ENCODE assay signal across 13 cellular contexts in the genomic region with DNA sequence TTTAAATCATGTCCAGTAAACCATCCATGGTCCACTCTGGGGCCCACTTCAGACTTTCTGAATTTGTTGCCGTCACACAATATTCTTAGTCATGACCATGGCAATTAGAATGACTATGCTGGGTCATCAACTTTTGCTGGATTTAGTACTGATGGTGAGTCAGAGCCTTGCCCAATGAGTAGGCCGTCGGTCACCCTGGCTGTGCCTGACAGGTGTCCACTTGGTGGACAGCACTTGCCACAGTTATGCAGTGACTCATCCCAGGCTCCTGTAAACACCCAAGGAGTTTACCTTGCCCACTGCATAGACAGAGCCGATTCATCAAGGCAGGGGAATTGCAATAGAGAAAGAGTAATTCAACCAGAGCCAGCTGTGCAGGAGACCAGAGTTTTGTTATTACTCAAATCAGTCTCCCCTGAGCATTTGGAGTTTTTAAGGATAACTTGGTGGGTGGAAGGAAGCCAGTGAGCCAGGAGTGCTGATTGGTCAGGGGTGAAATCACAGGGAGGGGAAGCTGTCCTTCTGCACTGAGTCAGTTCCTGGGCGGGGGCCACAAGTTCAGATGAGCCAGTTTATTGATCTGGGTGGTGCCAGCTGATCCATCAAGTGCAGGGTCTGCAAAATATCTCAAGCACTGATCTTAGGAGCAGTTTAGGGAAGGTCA.
A peak's percentile ranks its signal among the peaks of the same experiment; 100 is the strongest.
DNase-seq lines count a peak whose midpoint lies in the region; ATAC-seq and TF ChIP-seq lines count a peak whose summit lies in the region.
"Had no signal": no experiment of that assay in that cellular context is flagged by ENCODE, and none has a peak within 500 bp of the region (broad histone marks: within the 10 kb centered on the region; RNA-seq: fewer than 3 reads in every experiment).

No MANE protein-coding gene starts in this region.

- no peaks in the 10 kb centered on the region for H3K36me3 Mint-ChIP-seq in activated naive CD4-positive, alpha-beta T cell treated with anti-CD3 and anti-CD28 coated beads, Interleukin-2, amount 10 ng/mL, durations not matched to agents 7 days and 5 days
- H3K36me3 Mint-ChIP-seq in endodermal cell (ENCODE audit: low read depth): no peaks in the 10 kb centered on the region

- no peaks in the 10 kb centered on the region for H3K27me3 ChIP-seq in GM23248 (replicated peaks; ENCODE audit: insufficient read depth)
- no peaks in the 10 kb centered on the region for H3K27me3 ChIP-seq in smooth muscle cell (ENCODE audit: low read depth)
- no peaks in the 10 kb centered on the region for H3K27me3 ChIP-seq in endodermal cell (ENCODE audit: control insufficient read depth, insufficient read depth, low read length, poor library complexity, severe bottlenecking)

- no peak for ATAC-seq in GM18517 (IDR thresholded peaks at IDR 0.05; ENCODE audit: unreplicated experiment)
- ATAC-seq: right cardiac atrium had no signal

- peak overlapping the region; percentile 31 for H3K27ac ChIP-seq in GM23248
- peak overlapping the region; percentile 58 for H3K27ac ChIP-seq in smooth muscle cell (ENCODE audit: low read depth)
- H3K27ac ChIP-seq in endodermal cell (ENCODE audit: low read depth, low read length): no peak overlapping the region
- H3K27ac ChIP-seq: lower lobe of right lung had no signal

- DNase-seq in GM23248 (peak; percentile 97), SW480 (ENCODE audit: low spot score) (peak; percentile 92), fibroblast of villous mesenchyme (ENCODE audit: low read depth) (peak; percentile 50), smooth muscle cell (lab: John Stamatoyannopoulos, UW; ENCODE audit: unreplicated experiment) (no peak), endodermal cell (no peak), NCI-H128 (lab: John Stamatoyannopoulos, UW; ENCODE audit: unreplicated experiment) (no peak)
- DNase-seq in activated naive CD4-positive, alpha-beta T cell treated with anti-CD3 and anti-CD28 coated beads, Interleukin-2, amount 10 ng/mL, durations not matched to agents 7 days and 5 days: no peak
- DNase-seq: activated CD4-positive, alpha-beta memory T cell treated with anti-CD3 and anti-CD28 coated beads for 36 hours; lower lobe of right lung; NCI-H2171 treated with DMSO at 0.1 percent for 48 hours; right cardiac atrium had no signal

- H4K20me1 ChIP-seq in GM23248 (ENCODE audit: insufficient read depth): no peaks in the 10 kb centered on the region
- H4K20me1 ChIP-seq in smooth muscle cell (ENCODE audit: low read depth): no peaks in the 10 kb centered on the region

- peaks cover 16% of the 10 kb centered on the region for H3K9me3 Mint-ChIP-seq in activated naive CD4-positive, alpha-beta T cell treated with anti-CD3 and anti-CD28 coated beads, Interleukin-2, amount 10 ng/mL, durations not matched to agents 7 days and 5 days
- H3K9me3 Mint-ChIP-seq in endodermal cell: peaks cover 23% of the 10 kb centered on the region

- H3K9me2 ChIP-seq in GM23248 (ENCODE audit: insufficient read depth): no peaks in the 10 kb centered on the region

- no peak overlapping the region for H3K4me3 ChIP-seq in GM23248
- H3K4me3 ChIP-seq in fibroblast of villous mesenchyme (ENCODE audit: low read depth, low read length): no peak overlapping the region
- H3K4me3 ChIP-seq in smooth muscle cell: no peak overlapping the region
- no peak overlapping the region for H3K4me3 ChIP-seq in endodermal cell (ENCODE audit: low read length)
- H3K4me3 ChIP-seq: lower lobe of right lung had no signal

- H3K79me2 ChIP-seq in GM23248 (ENCODE audit: insufficient read depth) (no peaks in the 10 kb centered on the region), smooth muscle cell (ENCODE audit: low read depth) (no peaks in the 10 kb centered on the region)

- no peaks in the 10 kb centered on the region for H3K4me1 Mint-ChIP-seq in activated naive CD4-positive, alpha-beta T cell treated with anti-CD3 and anti-CD28 coated beads, Interleukin-2, amount 10 ng/mL, durations not matched to agents 7 days and 5 days
- H3K4me1 Mint-ChIP-seq in endodermal cell: no peaks in the 10 kb centered on the region

- H2AFZ ChIP-seq in GM23248: no peak overlapping the region
- no peak overlapping the region for H2AFZ ChIP-seq in smooth muscle cell (ENCODE audit: low read depth)

- 3 to 8% methylated on average over 5 of the region's 5 CpGs for WGBS in GM23248 (ENCODE audit: low coverage in 1 of 2, low lambda C conversion rate in 2 of 2, missing lambda C conversion rate in 2 of 2), 2 experiments
- WGBS in smooth muscle cell (ENCODE audit: low lambda C conversion rate): 57% methylated on average over 5 of the region's 5 CpGs
- WGBS in endodermal cell (ENCODE audit: insufficient coverage in 1 of 2, insufficient read length in 1 of 2), 2 experiments: 87 to 90% methylated on average over 5 of the region's 5 CpGs

- H3K9me3 ChIP-seq in GM23248 (ENCODE audit: low read depth): no peaks in the 10 kb centered on the region
- peaks cover 3% of the 10 kb centered on the region for H3K9me3 ChIP-seq in smooth muscle cell (replicated peaks; ENCODE audit: low read depth)
- H3K9me3 ChIP-seq in endodermal cell (ENCODE audit: control insufficient read depth, low read length): peaks cover 20% of the 10 kb centered on the region

- no peak overlapping the region for H3K9ac ChIP-seq in GM23248
- H3K9ac ChIP-seq in smooth muscle cell (ENCODE audit: low read depth): no peak overlapping the region
- no peak overlapping the region for H3K9ac ChIP-seq in endodermal cell (ENCODE audit: extremely low read depth, low read length, poor library complexity, severe bottlenecking)

- H3F3A ChIP-seq in GM23248 (ENCODE audit: insufficient read depth): peaks cover 14% of the 10 kb centered on the region
- no peaks in the 10 kb centered on the region for H3F3A ChIP-seq in smooth muscle cell (ENCODE audit: low read depth)

- in situ Hi-C loops in GM23248 (cut with MboI): no loop called here

- H3K36me3 ChIP-seq in GM23248 (ENCODE audit: low read depth) (no peaks in the 10 kb centered on the region), smooth muscle cell (ENCODE audit: low read depth) (no peaks in the 10 kb centered on the region), endodermal cell (ENCODE audit: control insufficient read depth, insufficient read depth, low read length) (no peaks in the 10 kb centered on the region)
- H3K36me3 ChIP-seq: lower lobe of right lung had no signal

- CTCF ChIA-PET in activated naive CD4-positive, alpha-beta T cell treated with anti-CD3 and anti-CD28 coated beads, Interleukin-2, amount 10 ng/mL, durations not matched to agents 7 days and 5 days (lab: Charles Lee): no interaction called here

- no peak overlapping the region for H3K27ac Mint-ChIP-seq in activated naive CD4-positive, alpha-beta T cell treated with anti-CD3 and anti-CD28 coated beads, Interleukin-2, amount 10 ng/mL, durations not matched to agents 7 days and 5 days
- no peak overlapping the region for H3K27ac Mint-ChIP-seq in endodermal cell
- H3K27ac Mint-ChIP-seq: activated CD4-positive, alpha-beta memory T cell treated with anti-CD3 and anti-CD28 coated beads for 36 hours; activated naive CD8-positive, alpha-beta T cell had no signal

- H3K4me3 Mint-ChIP-seq in activated naive CD4-positive, alpha-beta T cell treated with anti-CD3 and anti-CD28 coated beads, Interleukin-2, amount 10 ng/mL, durations not matched to agents 7 days and 5 days: no peak overlapping the region
- no peak overlapping the region for H3K4me3 Mint-ChIP-seq in endodermal cell
- H3K4me3 Mint-ChIP-seq: activated CD4-positive, alpha-beta memory T cell treated with anti-CD3 and anti-CD28 coated beads for 36 hours; activated naive CD8-positive, alpha-beta T cell had no signal

- TF ChIP-seq CTCF in fibroblast of villous mesenchyme (IDR thresholded peaks at IDR 0.05; ENCODE audit: insufficient read depth, low read depth, low read length) (no peak), smooth muscle cell (IDR thresholded peaks at IDR 0.05; ENCODE audit: borderline replicate concordance, insufficient read depth, poor library complexity, severe bottlenecking) (no peak), endodermal cell (conservative IDR thresholded peaks at IDR 0.05) (no peak)

- H3K4me2 ChIP-seq in GM23248 (ENCODE audit: unreplicated experiment): no peak overlapping the region
- H3K4me2 ChIP-seq in smooth muscle cell: no peak overlapping the region

- peaks cover 8% of the 10 kb centered on the region for H3K27me3 Mint-ChIP-seq in activated naive CD4-positive, alpha-beta T cell treated with anti-CD3 and anti-CD28 coated beads, Interleukin-2, amount 10 ng/mL, durations not matched to agents 7 days and 5 days
- peaks cover 23% of the 10 kb centered on the region for H3K27me3 Mint-ChIP-seq in endodermal cell (ENCODE audit: insufficient read depth)

- H3K4me1 ChIP-seq in GM23248 (ENCODE audit: insufficient read depth): peaks cover 19% of the 10 kb centered on the region
- no peaks in the 10 kb centered on the region for H3K4me1 ChIP-seq in smooth muscle cell (ENCODE audit: low read depth)
- H3K4me1 ChIP-seq in endodermal cell (ENCODE audit: control insufficient read depth, insufficient read depth, low read length): no peaks in the 10 kb centered on the region
- H3K4me1 ChIP-seq: lower lobe of right lung had no signal

Comparison
In these comparisons a context has a peak if more than half of its experiments do, and no peak if none do; other contexts are left out.
1. DNase-seq: peak in GM23248 (single experiment), SW480 (single experiment) and fibroblast of villous mesenchyme (single experiment); none in smooth muscle cell (single experiment), activated naive CD4-positive, alpha-beta T cell treated with anti-CD3 and anti-CD28 coated beads, Interleukin-2, amount 10 ng/mL, durations not matched to agents 7 days and 5 days (single experiment), endodermal cell (single experiment) and NCI-H128 (single experiment).